In the genomic region with DNA sequence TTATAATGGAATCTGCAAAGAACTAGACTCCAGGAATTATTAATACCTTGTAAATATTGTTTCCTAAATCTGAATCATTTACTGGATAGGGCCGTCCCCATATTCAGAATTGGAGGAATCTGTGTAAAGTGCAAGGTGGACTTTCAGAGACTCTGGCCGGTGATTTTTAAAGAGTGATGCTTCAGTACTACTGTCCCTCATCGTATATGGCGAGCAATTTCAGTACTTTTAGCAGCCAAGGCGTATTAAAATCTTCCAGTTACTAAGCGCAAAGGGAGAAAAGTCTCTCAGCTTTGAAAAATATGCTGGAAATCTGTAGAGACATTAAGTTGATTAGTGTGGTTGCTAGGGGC, we compare ENCODE assay signal across 8 cellular contexts. TPM values are rescaled to one million over a fixed set of nuclear protein-coding genes. Genes with fewer than 3 reads are reported as not detected.
DNase-seq lines count a peak whose midpoint lies in the region; ATAC-seq and TF ChIP-seq lines count a peak whose summit lies in the region.

No MANE protein-coding gene starts in this region.

- peaks cover 5% of the 10 kb centered on the region for H3K79me2 ChIP-seq in mesendoderm (ENCODE audit: control insufficient read depth, insufficient read depth, low read length)

- H3K27me3 ChIP-seq in brain microvascular endothelial cell (replicated peaks) (no peaks in the 10 kb centered on the region), mesendoderm (ENCODE audit: insufficient read depth, low read length, poor library complexity) (no peaks in the 10 kb centered on the region)

- peak overlapping the region; percentile 72 for H3K27ac ChIP-seq in brain microvascular endothelial cell
- H3K27ac ChIP-seq in mesendoderm (ENCODE audit: low read depth, low read length) = no peak overlapping the region

- H3K4me2 ChIP-seq in mesendoderm (ENCODE audit: low read length) = peak overlapping the region; percentile 85

- TF ChIP-seq CTCF in brain microvascular endothelial cell (IDR thresholded peaks at IDR 0.05; ENCODE audit: low read depth, low read length, missing control alignments) = no peak

- H3K56ac ChIP-seq in mesendoderm (ENCODE audit: low read length) = peak overlapping the region; percentile 99

- H3K4me1 ChIP-seq in mesendoderm (ENCODE audit: control insufficient read depth, low read depth, low read length) = no peaks in the 10 kb centered on the region

- peak overlapping the region; percentile 88 for H3K4me3 ChIP-seq in brain microvascular endothelial cell (ENCODE audit: low read depth, low read length)
- peak overlapping the region; percentile 97 for H3K4me3 ChIP-seq in mesendoderm (ENCODE audit: low read length)

- H3K9ac ChIP-seq in mesendoderm (ENCODE audit: low read length) = peak overlapping the region; percentile 97

- H3K4ac ChIP-seq in mesendoderm (ENCODE audit: low read depth, low read length) = no peak overlapping the region

- no peak overlapping the region for H2BK120ac ChIP-seq in mesendoderm (ENCODE audit: low read depth, low read length)

- no CpG with 5 or more reads among the region's 6 CpGs for WGBS in mesendoderm (ENCODE audit: extremely low coverage, insufficient coverage, low lambda C conversion rate)

- H3K18ac ChIP-seq in mesendoderm (ENCODE audit: low read length) = no peak overlapping the region

- no peak overlapping the region for H2BK5ac ChIP-seq in mesendoderm (ENCODE audit: low read length)

- H2BK15ac ChIP-seq in mesendoderm (replicated peaks; ENCODE audit: low read depth) = no peak overlapping the region

- H3K23ac ChIP-seq in mesendoderm (ENCODE audit: low read length) = no peak overlapping the region

- no peak overlapping the region for H2AK5ac ChIP-seq in mesendoderm (ENCODE audit: low read length)

- H3K79me1 ChIP-seq in mesendoderm (ENCODE audit: low read length) = peaks cover 2% of the 10 kb centered on the region

- DNase-seq in brain microvascular endothelial cell = no peak
- DNase-seq in mesendoderm = no peak
- DNase-seq in NCI-H1092 (lab: John Stamatoyannopoulos, UW) = no peak
- DNase-seq in MV-4-11 (lab: John Stamatoyannopoulos, UW) = no peak
- no peak for DNase-seq in amygdala (lab: John Stamatoyannopoulos, UW)

- ATAC-seq in GM18909 (IDR thresholded peaks at IDR 0.05; ENCODE audit: poor library complexity, unreplicated experiment) (peak; percentile 17), HG03460 (IDR thresholded peaks at IDR 0.05; ENCODE audit: unreplicated experiment) (peak; percentile 29), GM21619 (IDR thresholded peaks at IDR 0.05; ENCODE audit: unreplicated experiment) (no peak)

- in situ Hi-C loops in brain microvascular endothelial cell (cut with HindIII; ENCODE audit: low pct_ligation_motif_present, low sequenced_read_pairs) = no loop called here

- no peak overlapping the region for H4K5ac ChIP-seq in mesendoderm (ENCODE audit: low read length)

- no peak overlapping the region for H4K8ac ChIP-seq in mesendoderm (ENCODE audit: low read depth, low read length)

- H3K36me3 ChIP-seq in brain microvascular endothelial cell (replicated peaks) (peaks cover 7% of the 10 kb centered on the region), mesendoderm (ENCODE audit: control insufficient read depth, insufficient read depth, low read length) (peaks cover 3% of the 10 kb centered on the region)

RNA-seq across cellular contexts. Expression of a gene that starts 0.5 kb away (rescaled TPM):
- polyA plus RNA-seq in mesendoderm (2013, experiment 1 of 2) = 171 TPM
- 169 TPM for polyA plus RNA-seq in mesendoderm (2013, experiment 2 of 2)

RNA-seq across cellular contexts. Expression of a gene that starts 20.1 kb away (rescaled TPM):
- 57.5 TPM for polyA plus RNA-seq in mesendoderm (2013, experiment 1 of 2)
- polyA plus RNA-seq in mesendoderm (2013, experiment 2 of 2) = 61.9 TPM

RNA-seq across cellular contexts. Expression of a gene that starts 60.0 kb away (rescaled TPM):
- 38.6 TPM for polyA plus RNA-seq in mesendoderm (2013, experiment 1 of 2)
- 39.5 TPM for polyA plus RNA-seq in mesendoderm (2013, experiment 2 of 2)
